Comparison of ENCODE assay signal across 9 cellular contexts in the genomic region with DNA sequence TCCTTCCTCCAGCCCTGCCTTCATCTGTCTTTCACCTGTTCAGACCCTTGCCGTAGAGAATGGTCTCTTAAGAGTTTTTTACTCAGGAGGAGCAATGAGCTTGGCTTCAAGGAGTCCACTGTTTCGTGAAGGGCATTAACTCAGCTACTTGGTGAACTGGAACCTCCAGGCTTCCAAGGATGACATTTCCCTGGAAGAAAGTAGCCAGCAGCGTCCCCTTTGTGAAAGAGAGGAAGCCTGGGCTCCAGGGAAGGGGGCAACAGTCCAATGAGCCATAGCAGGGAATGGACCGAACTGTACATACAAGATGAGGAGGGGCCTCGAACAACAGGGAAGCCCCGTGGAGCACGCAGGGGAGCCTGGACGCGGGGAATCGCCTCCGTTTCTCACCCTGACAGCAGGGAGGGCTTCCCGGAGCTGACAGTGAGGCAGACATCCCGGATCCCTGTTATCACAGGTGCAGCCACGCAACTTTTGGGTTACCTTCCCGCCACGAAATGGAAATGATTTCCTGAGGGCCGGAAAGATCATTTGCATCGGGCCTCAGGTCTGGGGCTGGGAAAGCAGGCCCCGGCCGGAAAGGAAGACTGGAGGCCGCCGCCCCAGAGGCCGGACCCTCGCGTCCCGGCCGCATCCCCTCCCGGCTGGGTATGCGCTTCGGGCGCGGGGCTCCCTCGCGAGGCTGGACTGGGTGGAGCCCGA. TPM values are rescaled to one million over a fixed set of nuclear protein-coding genes. Genes with fewer than 3 reads are reported as not detected.
DNase-seq lines count a peak whose midpoint lies in the region; ATAC-seq, FAIRE-seq and TF ChIP-seq lines count a peak whose summit lies in the region.
"Had no signal": no experiment of that assay in that cellular context is flagged by ENCODE, and none has a peak within 500 bp of the region (broad histone marks: within the 10 kb centered on the region; RNA-seq: fewer than 3 reads in every experiment).

No MANE protein-coding gene starts in this region.

- H3K36me3 ChIP-seq in hepatocyte (replicated peaks; ENCODE audit: insufficient read depth, low read depth): no peaks in the 10 kb centered on the region

- CTCF ChIA-PET in T-cell (lab: Charles Lee): no interaction called here

- 15% methylated on average over 33 of the region's 35 CpGs for WGBS in hepatocyte (ENCODE audit: low lambda C conversion rate, missing lambda C conversion rate)

- FAIRE-seq in GM12892 (lab: Jason Lieb, UNC): no peak

- peak overlapping the region; percentile 90 for H3K4me2 ChIP-seq in hepatocyte

- H3K27ac Mint-ChIP-seq in T-cell: no peak overlapping the region

- H3K9me2 ChIP-seq in hepatocyte (replicated peaks; ENCODE audit: insufficient read depth): no peaks in the 10 kb centered on the region

- H3K4me3 ChIP-seq in hepatocyte (peak overlapping the region; percentile 69), retinal pigment epithelial cell (ENCODE audit: low read length) (peak overlapping the region; percentile 31)

- H3K36me3 Mint-ChIP-seq in T-cell: no peaks in the 10 kb centered on the region

- peak overlapping the region; percentile 83 for H2AFZ ChIP-seq in hepatocyte

- H3K27ac ChIP-seq in hepatocyte: peak overlapping the region; percentile 96

- H3K4me1 Mint-ChIP-seq in T-cell: peaks cover 27 to 33% (median 29%) of the 10 kb centered on the region in 3 donors

- no peaks in the 10 kb centered on the region for H3K9me3 Mint-ChIP-seq in T-cell

- no peaks in the 10 kb centered on the region for H4K20me1 ChIP-seq in hepatocyte (ENCODE audit: insufficient read depth, poor library complexity, severe bottlenecking)

- H3K79me2 ChIP-seq in hepatocyte: peaks cover 42% of the 10 kb centered on the region

- H3K4me3 Mint-ChIP-seq in T-cell: peak overlapping the region; percentile 72 to 77 (median 77)

- POLR2A ChIA-PET in T-cell (lab: Charles Lee): no interaction called here

- no peaks in the 10 kb centered on the region for H3K9me3 ChIP-seq in hepatocyte (ENCODE audit: low read depth)

- no peaks in the 10 kb centered on the region for H3K27me3 ChIP-seq in hepatocyte

- ATAC-seq in T-cell (replicated peaks in 1 of 4) (no peak), GM21825 (IDR thresholded peaks at IDR 0.05; ENCODE audit: unreplicated experiment) (no peak)

- in situ Hi-C loops in GM13977 (cut with MboI; ENCODE audit: low pct_unique_long_range_greater_than_20kb, low sequenced_read_pairs, unreplicated experiment): no loop called here

- peak; percentile 19 for DNase-seq in GM20000 (ENCODE audit: low spot score)
- no peak for DNase-seq in T-cell
- peak; percentile 14 for DNase-seq in hepatocyte (ENCODE audit: low spot score)
- DNase-seq in retinal pigment epithelial cell (ENCODE audit: low read depth): no peak
- no peak for DNase-seq in GM12892 (ENCODE audit: insufficient read length)
- DNase-seq in SK-N-DZ (ENCODE audit: low spot score): no peak
- no peak for DNase-seq in GM13977 (ENCODE audit: low spot score)

- no peak for TF ChIP-seq POLR2A in GM12892 (IDR thresholded peaks at IDR 0.05; ENCODE audit: low read depth, low read length)

- H3K27me3 Mint-ChIP-seq in T-cell: peaks cover 7% of the 10 kb centered on the region in 2 donors

- TF ChIP-seq CTCF in GM20000 (IDR thresholded peaks at IDR 0.05; ENCODE audit: extremely low read depth, missing control alignments): no peak
- TF ChIP-seq CTCF in hepatocyte (IDR thresholded peaks at IDR 0.05; ENCODE audit: poor library complexity): no peak
- no peak for TF ChIP-seq CTCF in retinal pigment epithelial cell (conservative IDR thresholded peaks at IDR 0.05; ENCODE audit: low read depth, low read length)
- no peak for TF ChIP-seq CTCF in GM13977 (IDR thresholded peaks at IDR 0.05; ENCODE audit: extremely low read depth, insufficient read depth, missing control alignments)

- H3K4me1 ChIP-seq in hepatocyte (ENCODE audit: insufficient read depth): peaks cover 8% of the 10 kb centered on the region

RNA-seq across cellular contexts. Expression of gene SPINT1, which starts 0.5 kb away (rescaled TPM):
- total RNA-seq in T-cell (1 to 10 TPM; 1.6 to 6.6 (median 5.1) TPM), hepatocyte (155 and 197 TPM in 2 replicates)
- polyA plus RNA-seq in hepatocyte: 233 and 252 TPM in 2 replicates
- 7.6 TPM for polyA plus RNA-seq in GM12892 (2012; ENCODE audit: missing spikeins)
- 0.23 and 0.52 TPM in 2 replicates for polyA plus RNA-seq in SK-N-DZ (2014; cell fraction: cytosol; rRNA removed)
- polyA plus RNA-seq in SK-N-DZ (2014; cell fraction: nucleus; rRNA removed): 0.20 and 0.52 TPM in 2 replicates

RNA-seq across cellular contexts. Expression of gene PPP1R14D, which starts 14.8 kb away (rescaled TPM):
- total RNA-seq in T-cell: not detected
- 0.24 TPM in 1 of 2 replicates, not detected in the other for total RNA-seq in hepatocyte
- 0.47 TPM in 1 of 2 replicates, not detected in the other for polyA plus RNA-seq in hepatocyte
- not detected for polyA plus RNA-seq in GM12892 (2012; ENCODE audit: missing spikeins)
- 0.65 TPM in 1 of 2 replicates, not detected in the other for polyA plus RNA-seq in SK-N-DZ (2014; cell fraction: cytosol; rRNA removed)
- polyA plus RNA-seq in SK-N-DZ (2014; cell fraction: nucleus; rRNA removed): not detected in 2 replicates
- total RNA-seq: omental fat pad had no signal

RNA-seq across cellular contexts. Expression of gene RHOV, which starts 30.7 kb away (rescaled TPM):
- not detected for total RNA-seq in T-cell
- total RNA-seq in hepatocyte: 1.2 and 1.7 TPM in 2 replicates
- 5.7 and 6.1 TPM in 2 replicates for polyA plus RNA-seq in hepatocyte
- 15.1 TPM for polyA plus RNA-seq in GM12892 (2012; ENCODE audit: missing spikeins)
- polyA plus RNA-seq in SK-N-DZ (2014; cell fraction: cytosol; rRNA removed): 0.29 and 1.1 TPM in 2 replicates
- 0.10 and 0.52 TPM in 2 replicates for polyA plus RNA-seq in SK-N-DZ (2014; cell fraction: nucleus; rRNA removed)
- total RNA-seq: omental fat pad had no signal

RNA-seq across cellular contexts. Expression of gene DNAJC17, which starts 36.1 kb away (rescaled TPM):
- total RNA-seq in T-cell (10 to 100 TPM; 33.1 to 47.5 (median 45.1) TPM), hepatocyte (18.3 and 36.5 TPM in 2 replicates)
- polyA plus RNA-seq in hepatocyte: 53.9 and 59.2 TPM in 2 replicates
- 28.2 TPM for polyA plus RNA-seq in GM12892 (2012; ENCODE audit: missing spikeins)
- polyA plus RNA-seq in SK-N-DZ (2014; cell fraction: cytosol; rRNA removed): 67.8 and 69.3 TPM in 2 replicates
- polyA plus RNA-seq in SK-N-DZ (2014; cell fraction: nucleus; rRNA removed): 37.5 and 67.9 TPM in 2 replicates

RNA-seq across cellular contexts. Expression of gene ZFYVE19, which starts 36.4 kb away (rescaled TPM):
- total RNA-seq in T-cell: 10 to 100 TPM; 20.0 to 38.9 (median 30.8) TPM
- 25.6 and 26.4 TPM in 2 replicates for total RNA-seq in hepatocyte
- 23.8 and 25.4 TPM in 2 replicates for polyA plus RNA-seq in hepatocyte
- polyA plus RNA-seq in GM12892 (2012; ENCODE audit: missing spikeins): 21.6 TPM
- 35.9 and 37.3 TPM in 2 replicates for polyA plus RNA-seq in SK-N-DZ (2014; cell fraction: cytosol; rRNA removed)
- polyA plus RNA-seq in SK-N-DZ (2014; cell fraction: nucleus; rRNA removed): 53.6 and 67.3 TPM in 2 replicates

Comparison
In these comparisons a context has a peak if more than half of its experiments do, and no peak if none do; other contexts are left out.
1. DNase-seq: peak in GM20000 (single experiment) and hepatocyte (single experiment); none in T-cell (0 of 34), retinal pigment epithelial cell (single experiment), GM12892 (single experiment), SK-N-DZ (single experiment) and GM13977 (single experiment).
2. RNA of gene SPINT1, which starts 0.5 kb away (total RNA-seq): 155 to 197 TPM in hepatocyte; 1.6 to 6.6 TPM in T-cell; every median in the first group is over 10 times any median in the second.